In genomic region chr20:54207743-54208491, GRCh38 we compare ENCODE assay signal across 1 cellular context.
A peak's percentile ranks its signal among the peaks of the same experiment; 100 is the strongest.
TF ChIP-seq lines count a peak whose summit lies in the region.

TSS of gene PFDN4 (plus strand) at chr20:54208087. CDS start at chr20:54208101, 14 bp downstream.

TF ChIP-seq in K562, 482 proteins besides CTCF, POLR2A, EP300 and RAD21 (continued from another document):
- TF ChIP-seq STAT6 (CRISPR knock-in tag; IDR thresholded peaks at IDR 0.05), result no peak
- TF ChIP-seq FOXJ3 (CRISPR knock-in tag; IDR thresholded peaks at IDR 0.05), result no peak
- TF ChIP-seq NRF1 (conservative IDR thresholded peaks at IDR 0.05 in 1 of 2, IDR thresholded peaks at IDR 0.05 in 1 of 2), result peak in 1 of 2 experiments; percentile 22; a peak in 1 of 4 replicates
- peak in 1 of 2 experiments; percentile 97; a peak in 2 of 4 replicates for TF ChIP-seq BCLAF1 (IDR thresholded peaks at IDR 0.05; ENCODE audit: borderline replicate concordance in 1 of 2, control insufficient read depth in 1 of 2, low read depth in 2 of 2, low read length in 1 of 2)
- no peak for TF ChIP-seq TSHZ1 (CRISPR knock-in tag; IDR thresholded peaks at IDR 0.05)
- no peak for TF ChIP-seq PBX2 (CRISPR knock-in tag; IDR thresholded peaks at IDR 0.05; ENCODE audit: low read depth)
- TF ChIP-seq PBX2 (tag; conservative IDR thresholded peaks at IDR 0.05; ENCODE audit: low read depth), result no peak
- TF ChIP-seq BHLHE40 (IDR thresholded peaks at IDR 0.05; ENCODE audit: low read length), result peak; percentile 95
- TF ChIP-seq KLF1 (tag; IDR thresholded peaks at IDR 0.05), result peak; percentile 51; the same call in 1 of the 2 replicates
- no peak for TF ChIP-seq ZNF212 (CRISPR knock-in tag; IDR thresholded peaks at IDR 0.05)
- peak; percentile 21; the same call in 1 of the 2 replicates for TF ChIP-seq SOX6 (IDR thresholded peaks at IDR 0.05)
- no peak for TF ChIP-seq ATF1 (CRISPR knock-in tag; IDR thresholded peaks at IDR 0.05)
- TF ChIP-seq ATF1 (tag; IDR thresholded peaks at IDR 0.05), result peak; percentile 65
- TF ChIP-seq TCF7 (IDR thresholded peaks at IDR 0.05; ENCODE audit: borderline replicate concordance), result peak; percentile 91; the same call in 1 of the 2 replicates
- TF ChIP-seq MTA2 (IDR thresholded peaks at IDR 0.05; ENCODE audit: low read depth), result no peak
- peak; percentile 43; the same call in 1 of the 2 replicates for TF ChIP-seq ZBTB26 (CRISPR knock-in tag; IDR thresholded peaks at IDR 0.05)
- TF ChIP-seq ZBTB1 (CRISPR knock-in tag; IDR thresholded peaks at IDR 0.05; ENCODE audit: borderline replicate concordance, low read depth), result no peak
- no peak for TF ChIP-seq KDM1A (IDR thresholded peaks at IDR 0.05)
- TF ChIP-seq ZNF507 (tag; conservative IDR thresholded peaks at IDR 0.05), result no peak
- TF ChIP-seq MYNN (IDR thresholded peaks at IDR 0.05), result no peak
- TF ChIP-seq MYNN (CRISPR knock-in tag; IDR thresholded peaks at IDR 0.05), result no peak
- TF ChIP-seq PKNOX1 (IDR thresholded peaks at IDR 0.05), result no peak
- TF ChIP-seq PCBP1 (IDR thresholded peaks at IDR 0.05; ENCODE audit: low read depth, low read length, poor library complexity, severe bottlenecking), result peak; percentile 40
- TF ChIP-seq ATF3 (IDR thresholded peaks at IDR 0.05), result peak; percentile 37; the same call in 1 of the 2 replicates
- no peak for TF ChIP-seq ATF3 (CRISPR knock-in tag; conservative IDR thresholded peaks at IDR 0.05)
- TF ChIP-seq CEBPB (tag; IDR thresholded peaks at IDR 0.05), result no peak
- no peak for TF ChIP-seq ZNF165 (CRISPR knock-in tag; IDR thresholded peaks at IDR 0.05; ENCODE audit: borderline replicate concordance)
- no peak; the same call in 1 of the 2 replicates for TF ChIP-seq ARID1B (IDR thresholded peaks at IDR 0.05)
- no peak for TF ChIP-seq XRCC3 (IDR thresholded peaks at IDR 0.05)
- TF ChIP-seq COPS2 (conservative IDR thresholded peaks at IDR 0.05), result no peak
- no peak for TF ChIP-seq TCF15 (CRISPR knock-in tag; IDR thresholded peaks at IDR 0.05)
TF ChIP-seq in K562: peak in this region for 126.
